Comparison of ENCODE assay signal across 26 cellular contexts in genomic region chr1:176533020-176533419, GRCh38.
"Had no signal": no experiment of that assay in that cellular context is flagged by ENCODE, and none has a peak within 500 bp of the region (broad histone marks: within the 10 kb centered on the region; RNA-seq: fewer than 3 reads in every experiment).

No MANE protein-coding gene starts in this region.

- ATAC-seq: K562, Right ventricle myocardium inferior, SK-N-SH treated with all-trans-retinoic acid at 6 μM for 48 hours had no signal

- H3K36me3 ChIP-seq: Peyer's patch, SJCRH30 had no signal

- H3K27me3 ChIP-seq: Peyer's patch, SJCRH30 had no signal

- H3K9me3 ChIP-seq: Peyer's patch, SJCRH30 had no signal

- H3K4me1 ChIP-seq: Peyer's patch, SJCRH30 had no signal

- H3K27ac ChIP-seq: HL-60, KMS-11, PC-9, Peyer's patch, SJCRH30 had no signal

- H3K4me3 ChIP-seq: K562, PC-9, Peyer's patch, SJCRH30 had no signal

- DNase-seq: Kasumi-1; MV-4-11; NCI-H1048; NCI-H1105; NCI-H1417; NCI-H1436 treated with DMSO at 0.1 percent for 48 hours; NCI-H1694; NCI-H187 treated with DMSO at 0.1 percent for 48 hours; NCI-H2029 treated with DMSO at 0.1 percent for 48 hours; NCI-H2171 treated with DMSO at 0.1 percent for 48 hours; NCI-H345; NCI-H446 treated with DMSO at 0.1 percent for 48 hours; NCI-H510A treated with DMSO at 0.1 percent for 48 hours; NCI-H526; NCI-H82; NK-92 treated with Interleukin-12 subunit alpha and Interleukin-12 subunit beta, amount 100 ng/mL, for 24 hours; OCI-M1; PC-9; Peyer's patch; SHP77 treated with DMSO at 0.1 percent for 48 hours; SJCRH30 had no signal
